ENCODE assay signal across 8 cellular contexts in genomic region chr16:11669380-11670146, GRCh38. TPM values are rescaled to one million over a fixed set of nuclear protein-coding genes. Genes with fewer than 3 reads are reported as not detected.
DNase-seq lines count a peak whose midpoint lies in the region; ATAC-seq and TF ChIP-seq lines count a peak whose summit lies in the region.

No MANE protein-coding gene starts in this region.

- H2AFZ ChIP-seq in hepatocyte: peak overlapping the region; percentile 68

- no peaks in the 10 kb centered on the region for H3K36me3 ChIP-seq in hepatocyte (replicated peaks; ENCODE audit: insufficient read depth, low read depth)
- H3K36me3 ChIP-seq in sigmoid colon: no peaks in the 10 kb centered on the region

- peaks cover 15% of the 10 kb centered on the region for H3K4me1 ChIP-seq in hepatocyte (ENCODE audit: insufficient read depth)
- peaks cover 0 to 63% (median 60%) of the 10 kb centered on the region in 4 donors for H3K4me1 ChIP-seq in sigmoid colon

- H3K27me3 Mint-ChIP-seq in activated naive CD8-positive, alpha-beta T cell treated with anti-CD3 and anti-CD28 coated beads, Interleukin-2, amount 10 ng/mL, durations not matched to agents 7 days and 5 days: no peaks in the 10 kb centered on the region

- H3K9me3 Mint-ChIP-seq in activated naive CD8-positive, alpha-beta T cell treated with anti-CD3 and anti-CD28 coated beads, Interleukin-2, amount 10 ng/mL, durations not matched to agents 7 days and 5 days: no peaks in the 10 kb centered on the region

- WGBS in hepatocyte (ENCODE audit: low lambda C conversion rate, missing lambda C conversion rate): 53% methylated on average over 22 of the region's 22 CpGs
- 42 to 55% methylated on average over 22 of the region's 22 CpGs for WGBS in sigmoid colon, 2 donors

- H3K27ac ChIP-seq in AG04450 (ENCODE audit: low read depth, low read length) (no peak overlapping the region), hepatocyte (no peak overlapping the region), sigmoid colon (peak overlapping the region; percentile 74 to 84 (median 78))

- peak overlapping the region; percentile 96 for H3K27ac Mint-ChIP-seq in activated naive CD8-positive, alpha-beta T cell treated with anti-CD3 and anti-CD28 coated beads, Interleukin-2, amount 10 ng/mL, durations not matched to agents 7 days and 5 days

- H3K4me1 Mint-ChIP-seq in activated naive CD8-positive, alpha-beta T cell treated with anti-CD3 and anti-CD28 coated beads, Interleukin-2, amount 10 ng/mL, durations not matched to agents 7 days and 5 days: peaks cover 53% of the 10 kb centered on the region

- no peak for ATAC-seq in activated naive CD8-positive, alpha-beta T cell treated with anti-CD3 and anti-CD28 coated beads, Interleukin-2, amount 10 ng/mL, durations not matched to agents 7 days and 5 days (ENCODE audit: low read depth)

- H3K4me3 Mint-ChIP-seq in activated naive CD8-positive, alpha-beta T cell treated with anti-CD3 and anti-CD28 coated beads, Interleukin-2, amount 10 ng/mL, durations not matched to agents 7 days and 5 days: peak overlapping the region; percentile 88

- peaks cover 60% of the 10 kb centered on the region for H3K79me2 ChIP-seq in hepatocyte

- TF ChIP-seq EP300 in sigmoid colon (IDR thresholded peaks at IDR 0.05): no peak

- H3K9me2 ChIP-seq in hepatocyte (replicated peaks; ENCODE audit: insufficient read depth): no peaks in the 10 kb centered on the region

- no peak for TF ChIP-seq POLR2A in sigmoid colon (IDR thresholded peaks at IDR 0.05)

- TF ChIP-seq CTCF in AG04450 (IDR thresholded peaks at IDR 0.05; ENCODE audit: low read depth, low read length) (no peak), HFF-Myc (IDR thresholded peaks at IDR 0.05; ENCODE audit: low read depth, low read length, missing control alignments) (no peak), hepatocyte (IDR thresholded peaks at IDR 0.05; ENCODE audit: poor library complexity) (no peak), sigmoid colon (IDR thresholded peaks at IDR 0.05) (no peak)

- H3K4me3 ChIP-seq in AG04450 (ENCODE audit: low read depth, low read length) (peak overlapping the region; percentile 86), HFF-Myc (replicated peaks; ENCODE audit: low read depth, low read length) (peak overlapping the region; percentile 58), hepatocyte (peak overlapping the region; percentile 97), sigmoid colon (peak overlapping the region; percentile 54 to 100 (median 98))

- no peaks in the 10 kb centered on the region for H3K27me3 ChIP-seq in AG04450 (ENCODE audit: control insufficient read depth, insufficient read depth, low read length)
- no peaks in the 10 kb centered on the region for H3K27me3 ChIP-seq in hepatocyte
- no peaks in the 10 kb centered on the region for H3K27me3 ChIP-seq in sigmoid colon

- H3K9me3 ChIP-seq in AG04450 (ENCODE audit: control insufficient read depth, insufficient read depth, low read length): no peaks in the 10 kb centered on the region
- H3K9me3 ChIP-seq in hepatocyte (ENCODE audit: low read depth): no peaks in the 10 kb centered on the region
- no peaks in the 10 kb centered on the region for H3K9me3 ChIP-seq in sigmoid colon

- no peak for DNase-seq in AG04450 (ENCODE audit: low read depth, low spot score)
- no peak for DNase-seq in HFF-Myc (ENCODE audit: extremely low read depth, low read depth)
- no peak for DNase-seq in activated naive CD8-positive, alpha-beta T cell treated with anti-CD3 and anti-CD28 coated beads, Interleukin-2, amount 10 ng/mL, durations not matched to agents 7 days and 5 days
- no peak for DNase-seq in hepatocyte (ENCODE audit: low spot score)
- no peak for DNase-seq in sigmoid colon
- DNase-seq in NCI-H226: no peak
- DNase-seq in activated CD4-positive, alpha-beta T cell treated with anti-CD3 and anti-CD28 coated beads, Interleukin-2, amount 50 U/mL, for 1 hour: no peak
- no peak for DNase-seq in SK-N-DZ (ENCODE audit: low spot score)

- intact Hi-C loops in sigmoid colon (cut with DNase I): loop anchor here (5.0 to 10.0 kb wide), 4 partner anchors 43 to 705 kb away; partner anchors contain the start of genes TXNDC11 and ZC3H7A

- H4K20me1 ChIP-seq in hepatocyte (ENCODE audit: insufficient read depth, poor library complexity, severe bottlenecking): peaks cover 50% of the 10 kb centered on the region

- CTCF ChIA-PET in AG04450 (lab: Charles Lee): interaction anchor here (0.6 to 1.2 kb wide), 2 partner anchors 24 to 264 kb away, joined by 5 to 8 read pairs; no protein-coding TSS in a partner anchor

- POLR2A ChIA-PET in AG04450 (lab: Yijun Ruan, JAX): interaction anchor here (1.2 to 1.3 kb wide), 2 partner anchors 29 to 40 kb away, joined by 3 to 4 read pairs; no protein-coding TSS in a partner anchor
- POLR2A ChIA-PET in activated naive CD8-positive, alpha-beta T cell treated with anti-CD3 and anti-CD28 coated beads, Interleukin-2, amount 10 ng/mL, durations not matched to agents 7 days and 5 days (lab: Charles Lee): interaction anchor here (0.9 to 1.9 kb wide), 6 partner anchors 10 to 87 kb away, joined by 3 to 8 read pairs (median 4); partner anchors contain the start of genes LITAF and TXNDC11

- peak overlapping the region; percentile 94 for H3K4me2 ChIP-seq in hepatocyte

- H3K36me3 Mint-ChIP-seq in activated naive CD8-positive, alpha-beta T cell treated with anti-CD3 and anti-CD28 coated beads, Interleukin-2, amount 10 ng/mL, durations not matched to agents 7 days and 5 days: peaks cover 1% of the 10 kb centered on the region

RNA-seq across cellular contexts. Expression of gene SNN, which starts 1.3 kb away (rescaled TPM):
- polyA plus RNA-seq in AG04450 (2011; rRNA removed): 18.9 and 19.4 TPM in 2 replicates
- 8.4 and 9.9 TPM in 2 replicates for polyA minus RNA-seq in AG04450 (2011; rRNA and poly(A)+ RNA removed)
- 10 to 100 TPM; 30.1 to 31.8 TPM for total RNA-seq in activated naive CD8-positive, alpha-beta T cell treated with anti-CD3 and anti-CD28 coated beads, Interleukin-2, amount 10 ng/mL, durations not matched to agents 7 days and 5 days
- total RNA-seq in hepatocyte: 18.8 and 18.9 TPM in 2 replicates
- 16.4 and 16.7 TPM in 2 replicates for polyA plus RNA-seq in hepatocyte
- total RNA-seq in sigmoid colon: 10 to 100 TPM; 10.8 to 15.3 (median 13.5) TPM
- polyA plus RNA-seq in sigmoid colon: 10 to 100 TPM in 1 of 3 donors, 1 to 10 TPM in 2; 5.1 to 14.4 (median 6.0) TPM
- polyA plus RNA-seq in SK-N-DZ (2014; cell fraction: cytosol; rRNA removed): 51.8 and 56.7 TPM in 2 replicates
- 21.1 and 27.0 TPM in 2 replicates for polyA plus RNA-seq in SK-N-DZ (2014; cell fraction: nucleus; rRNA removed)

Comparison
In these comparisons a context has a peak if more than half of its experiments do, and no peak if none do; other contexts are left out.
1. H3K27ac ChIP-seq: peak in sigmoid colon (4 of 4); none in AG04450 (single experiment) and hepatocyte (single experiment).
2. Peak in every context shown above with its lines, with median percentiles within 50 percentile points of each other: H3K4me3 ChIP-seq.